ENCODE assay signal across 13 cellular contexts in the genomic region with DNA sequence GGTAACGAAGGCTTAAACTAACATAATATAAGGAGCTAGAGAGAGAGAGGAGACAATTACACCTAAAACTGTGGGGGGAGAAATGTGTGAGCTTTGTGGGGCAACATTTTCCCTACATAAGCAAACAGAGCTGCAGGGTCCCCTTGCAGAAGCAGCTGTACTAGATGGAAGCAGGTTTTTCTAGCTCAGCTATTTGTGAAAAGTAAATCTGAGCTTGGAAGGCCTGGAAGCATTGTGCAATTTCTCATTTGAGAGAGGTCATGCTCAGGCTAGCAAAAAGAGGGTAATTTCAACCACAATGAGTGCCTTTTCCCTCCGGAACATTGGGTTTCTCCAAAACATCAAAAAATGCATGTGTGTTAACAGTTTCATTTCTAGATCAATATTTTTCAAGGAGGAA.
A peak's percentile ranks its signal among the peaks of the same experiment; 100 is the strongest.
DNase-seq lines count a peak whose midpoint lies in the region; ATAC-seq and TF ChIP-seq lines count a peak whose summit lies in the region.
"Had no signal": no experiment of that assay in that cellular context is flagged by ENCODE, and none has a peak within 500 bp of the region (broad histone marks: within the 10 kb centered on the region; RNA-seq: fewer than 3 reads in every experiment).

No MANE protein-coding gene starts in this region.

- TF ChIP-seq CTCF in RWPE1 (conservative IDR thresholded peaks at IDR 0.05; ENCODE audit: low read depth) (no peak), transverse colon (IDR thresholded peaks at IDR 0.05) (no peak)

- H3K4me3 ChIP-seq in transverse colon = no peak overlapping the region
- H3K4me3 ChIP-seq: HAP-1, ovary had no signal

- CTCF ChIA-PET in RWPE1 (lab: Yijun Ruan, JAX) = no interaction called here

- POLR2A ChIA-PET in activated naive CD8-positive, alpha-beta T cell treated with anti-CD3 and anti-CD28 coated beads, Interleukin-2, amount 10 ng/mL, durations not matched to agents 7 days and 5 days (lab: Charles Lee) = interaction anchor here (0.7 to 4.1 kb wide), 3 partner anchors 58 to 130 kb away, joined by 4 to 12 read pairs (median 4); a partner anchor contains a TSS
- POLR2A ChIA-PET in RWPE1 (lab: Yijun Ruan, JAX; ENCODE audit: low non-redundant PET) = no interaction called here

- no peak for TF ChIP-seq POLR2A in transverse colon (IDR thresholded peaks at IDR 0.05)

- no peaks in the 10 kb centered on the region for H3K36me3 ChIP-seq in transverse colon
- H3K36me3 ChIP-seq: HAP-1, ovary had no signal

- DNase-seq in activated naive CD8-positive, alpha-beta T cell treated with anti-CD3 and anti-CD28 coated beads, Interleukin-2, amount 10 ng/mL, durations not matched to agents 7 days and 5 days = no peak
- DNase-seq in activated naive CD8-positive, alpha-beta T cell treated with anti-CD3 and anti-CD28 coated beads for 36 hours = no peak
- DNase-seq in RWPE1 (ENCODE audit: low spot score) (no peak), left kidney (ENCODE audit: low read depth, low spot score) (peak; percentile 39), transverse colon (no peak), HuH-7.5 (ENCODE audit: low spot score) (no peak), GDM1 (lab: John Stamatoyannopoulos, UW) (no peak)
- DNase-seq: NCI-H187 treated with DMSO at 0.1 percent for 48 hours, ovary had no signal

- H3K9me3 Mint-ChIP-seq in activated naive CD8-positive, alpha-beta T cell treated with anti-CD3 and anti-CD28 coated beads, Interleukin-2, amount 10 ng/mL, durations not matched to agents 7 days and 5 days = no peaks in the 10 kb centered on the region
- H3K9me3 Mint-ChIP-seq in activated naive CD8-positive, alpha-beta T cell treated with anti-CD3 and anti-CD28 coated beads for 36 hours = no peaks in the 10 kb centered on the region
- H3K9me3 Mint-ChIP-seq: dendritic cell treated with granulocyte-macrophage colony-stimulating factor and Interleukin-4, amounts not matched to agents 40 ng/mL and 50 ng/mL, for 4 days had no signal

- in situ Hi-C loops in transverse colon (cut with MboI; ENCODE audit: low pct_ligation_motif_present in 1 of 4, low pct_unique_long_range_greater_than_20kb in 1 of 4, low sequenced_read_pairs in 3 of 4) = no loop called here

- peak overlapping the region; percentile 26 for H3K4me3 Mint-ChIP-seq in activated naive CD8-positive, alpha-beta T cell treated with anti-CD3 and anti-CD28 coated beads, Interleukin-2, amount 10 ng/mL, durations not matched to agents 7 days and 5 days
- H3K4me3 Mint-ChIP-seq in activated naive CD8-positive, alpha-beta T cell treated with anti-CD3 and anti-CD28 coated beads for 36 hours = no peak overlapping the region
- H3K4me3 Mint-ChIP-seq: dendritic cell treated with granulocyte-macrophage colony-stimulating factor and Interleukin-4, amounts not matched to agents 40 ng/mL and 50 ng/mL, for 4 days had no signal

- H3K27me3 Mint-ChIP-seq in activated naive CD8-positive, alpha-beta T cell treated with anti-CD3 and anti-CD28 coated beads, Interleukin-2, amount 10 ng/mL, durations not matched to agents 7 days and 5 days = no peaks in the 10 kb centered on the region
- no peaks in the 10 kb centered on the region for H3K27me3 Mint-ChIP-seq in activated naive CD8-positive, alpha-beta T cell treated with anti-CD3 and anti-CD28 coated beads for 36 hours

- H3K27me3 ChIP-seq in transverse colon = no peaks in the 10 kb centered on the region
- H3K27me3 ChIP-seq: ovary had no signal

- WGBS in transverse colon (ENCODE audit: low coverage in 1 of 2), 2 donors = 61 to 65% methylated on average over 2 of the region's 2 CpGs

- no peaks in the 10 kb centered on the region for H3K9me3 ChIP-seq in transverse colon
- H3K9me3 ChIP-seq: HAP-1, ovary had no signal

- peaks cover 2% of the 10 kb centered on the region for H3K36me3 Mint-ChIP-seq in activated naive CD8-positive, alpha-beta T cell treated with anti-CD3 and anti-CD28 coated beads, Interleukin-2, amount 10 ng/mL, durations not matched to agents 7 days and 5 days
- no peaks in the 10 kb centered on the region for H3K36me3 Mint-ChIP-seq in activated naive CD8-positive, alpha-beta T cell treated with anti-CD3 and anti-CD28 coated beads for 36 hours

- TF ChIP-seq EP300 in transverse colon (IDR thresholded peaks at IDR 0.05; ENCODE audit: low read depth) = no peak

- peaks cover 50% of the 10 kb centered on the region for H3K4me1 Mint-ChIP-seq in activated naive CD8-positive, alpha-beta T cell treated with anti-CD3 and anti-CD28 coated beads, Interleukin-2, amount 10 ng/mL, durations not matched to agents 7 days and 5 days
- peaks cover 59% of the 10 kb centered on the region for H3K4me1 Mint-ChIP-seq in activated naive CD8-positive, alpha-beta T cell treated with anti-CD3 and anti-CD28 coated beads for 36 hours

- H3K27ac Mint-ChIP-seq in activated naive CD8-positive, alpha-beta T cell treated with anti-CD3 and anti-CD28 coated beads, Interleukin-2, amount 10 ng/mL, durations not matched to agents 7 days and 5 days = peak overlapping the region; percentile 74
- H3K27ac Mint-ChIP-seq in activated naive CD8-positive, alpha-beta T cell treated with anti-CD3 and anti-CD28 coated beads for 36 hours = no peak overlapping the region
- H3K27ac Mint-ChIP-seq: dendritic cell treated with granulocyte-macrophage colony-stimulating factor and Interleukin-4, amounts not matched to agents 40 ng/mL and 50 ng/mL, for 4 days had no signal

- ATAC-seq in activated naive CD8-positive, alpha-beta T cell treated with anti-CD3 and anti-CD28 coated beads, Interleukin-2, amount 10 ng/mL, durations not matched to agents 7 days and 5 days (ENCODE audit: low read depth) = no peak
- ATAC-seq in GM19035 (IDR thresholded peaks at IDR 0.05; ENCODE audit: unreplicated experiment) = no peak
- ATAC-seq: SK-N-SH treated with all-trans-retinoic acid at 6 μM for 48 hours had no signal

- H3K4me1 ChIP-seq in transverse colon = peaks cover 11 to 46% (median 22%) of the 10 kb centered on the region in 4 donors

- H3K27ac ChIP-seq in RWPE1 (peak overlapping the region; percentile 87; the same call in 1 of the 2 replicates), transverse colon (peak overlapping the region in 3 of 4 donors; percentile 43 to 85 (median 74))
- H3K27ac ChIP-seq: ovary had no signal

- intact Hi-C loops in transverse colon (cut with DNase I; ENCODE audit: low total_unique reads) = no loop called here
